1 cellular context compared by ENCODE assay signal in the genomic region with DNA sequence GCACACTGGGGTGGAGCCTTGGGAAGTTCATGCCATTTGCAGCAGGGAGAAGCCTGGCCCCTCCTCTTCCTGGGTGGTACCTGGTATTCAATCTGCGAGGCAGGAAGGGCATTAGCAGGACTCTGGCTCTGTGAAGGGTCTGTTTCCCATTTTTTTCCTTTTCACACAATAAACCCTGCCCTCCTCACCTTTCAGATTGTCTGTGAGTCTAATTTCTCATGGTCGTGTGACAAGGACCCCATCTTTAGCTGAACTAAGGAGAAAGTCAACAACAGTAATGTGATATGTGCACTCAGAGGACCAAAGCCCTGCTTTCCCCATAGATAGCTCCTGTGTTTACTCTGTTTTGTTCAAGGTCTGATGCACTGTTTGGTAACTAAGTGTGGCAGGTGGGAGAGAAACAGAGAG.
TF ChIP-seq lines count a peak whose summit lies in the region.

No MANE protein-coding gene starts in this region.

TF ChIP-seq in HepG2, 621 proteins besides CTCF, POLR2A, EP300 and RAD21 (continued from another document and continues in another):
- TF ChIP-seq ZNF318 (CRISPR knock-in tag; IDR thresholded peaks at IDR 0.05) (no peak), NFE2 (CRISPR knock-in tag; IDR thresholded peaks at IDR 0.05) (no peak), THAP11 (CRISPR knock-in tag; IDR thresholded peaks at IDR 0.05) (peak; percentile 10; the same call in 1 of the 2 replicates), CREM (IDR thresholded peaks at IDR 0.05) (peak; percentile 44; the same call in 1 of the 2 replicates), CREM (CRISPR knock-in tag; IDR thresholded peaks at IDR 0.05) (no peak), FOXP1 (IDR thresholded peaks at IDR 0.05) (peak; percentile 75; the same call in 1 of the 2 replicates), FOXP1 (CRISPR knock-in tag; IDR thresholded peaks at IDR 0.05) (peak; percentile 92), MAFG (CRISPR knock-in tag; IDR thresholded peaks at IDR 0.05) (no peak), KDM6A (CRISPR knock-in tag; IDR thresholded peaks at IDR 0.05; ENCODE audit: low read depth) (peak; percentile 68), ZKSCAN5 (CRISPR knock-in tag; IDR thresholded peaks at IDR 0.05) (no peak), RARA (CRISPR knock-in tag; IDR thresholded peaks at IDR 0.05) (peak; percentile 72), HINFP (CRISPR knock-in tag; IDR thresholded peaks at IDR 0.05; ENCODE audit: low read depth) (no peak), KMT2B (CRISPR knock-in tag; IDR thresholded peaks at IDR 0.05) (no peak), FOXA1 (IDR thresholded peaks at IDR 0.05) (peak; percentile 86), FOXA1 (CRISPR knock-in tag; IDR thresholded peaks at IDR 0.05) (peak; percentile 95), HNRNPUL1 (IDR thresholded peaks at IDR 0.05; ENCODE audit: low read depth, low read length) (no peak), AFF4 (CRISPR knock-in tag; IDR thresholded peaks at IDR 0.05) (no peak), SMYD3 (CRISPR knock-in tag; IDR thresholded peaks at IDR 0.05) (no peak; the same call in 1 of the 2 replicates), CBFB (CRISPR knock-in tag; IDR thresholded peaks at IDR 0.05) (no peak), ZSCAN29 (CRISPR knock-in tag; conservative IDR thresholded peaks at IDR 0.05) (no peak), KLF12 (CRISPR knock-in tag; IDR thresholded peaks at IDR 0.05; ENCODE audit: borderline replicate concordance) (no peak), FOSL1 (CRISPR knock-in tag; IDR thresholded peaks at IDR 0.05; ENCODE audit: borderline replicate concordance) (no peak), SIX1 (CRISPR knock-in tag; IDR thresholded peaks at IDR 0.05; ENCODE audit: borderline replicate concordance) (peak; percentile 98), EED (CRISPR knock-in tag; IDR thresholded peaks at IDR 0.05) (no peak), RXRB (CRISPR knock-in tag; IDR thresholded peaks at IDR 0.05; ENCODE audit: borderline replicate concordance) (peak; percentile 62), MIXL1 (CRISPR knock-in tag; IDR thresholded peaks at IDR 0.05) (0 out of 2 replicates have a peak, but pooled peaks have one; percentile 41), ZC3H4 (CRISPR knock-in tag; IDR thresholded peaks at IDR 0.05; ENCODE audit: borderline replicate concordance) (no peak), ZFP41 (CRISPR knock-in tag; IDR thresholded peaks at IDR 0.05; ENCODE audit: borderline replicate concordance) (no peak), NCOR1 (IDR thresholded peaks at IDR 0.05; ENCODE audit: borderline replicate concordance, low read length) (peak; percentile 39; the same call in 1 of the 2 replicates), ZNF607 (CRISPR knock-in tag; IDR thresholded peaks at IDR 0.05; ENCODE audit: borderline replicate concordance) (0 out of 2 replicates have a peak, but pooled peaks have one; percentile 46), ERF (CRISPR knock-in tag; IDR thresholded peaks at IDR 0.05) (peak; percentile 19; the same call in 1 of the 2 replicates)
- TF ChIP-seq, protein P1, sequence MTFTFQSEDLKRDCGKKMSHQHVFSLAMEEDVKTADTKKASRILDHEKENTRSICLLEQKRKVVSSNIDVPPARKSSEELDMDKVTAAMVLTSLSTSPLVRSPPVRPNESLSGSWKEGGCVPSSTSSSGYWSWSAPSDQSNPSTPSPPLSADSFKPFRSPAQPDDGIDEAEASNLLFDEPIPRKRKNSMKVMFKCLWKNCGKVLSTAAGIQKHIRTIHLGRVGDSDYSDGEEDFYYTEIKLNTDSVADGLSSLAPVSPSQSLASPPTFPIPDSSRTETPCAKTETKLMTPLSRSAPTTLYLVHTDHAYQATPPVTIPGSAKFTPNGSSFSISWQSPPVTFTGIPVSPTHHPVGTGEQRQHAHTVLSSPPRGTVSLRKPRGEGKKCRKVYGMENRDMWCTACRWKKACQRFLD (CRISPR knock-in tag; IDR thresholded peaks at IDR 0.05; ENCODE audit: borderline replicate concordance): no peak
- TF ChIP-seq, protein P2, sequence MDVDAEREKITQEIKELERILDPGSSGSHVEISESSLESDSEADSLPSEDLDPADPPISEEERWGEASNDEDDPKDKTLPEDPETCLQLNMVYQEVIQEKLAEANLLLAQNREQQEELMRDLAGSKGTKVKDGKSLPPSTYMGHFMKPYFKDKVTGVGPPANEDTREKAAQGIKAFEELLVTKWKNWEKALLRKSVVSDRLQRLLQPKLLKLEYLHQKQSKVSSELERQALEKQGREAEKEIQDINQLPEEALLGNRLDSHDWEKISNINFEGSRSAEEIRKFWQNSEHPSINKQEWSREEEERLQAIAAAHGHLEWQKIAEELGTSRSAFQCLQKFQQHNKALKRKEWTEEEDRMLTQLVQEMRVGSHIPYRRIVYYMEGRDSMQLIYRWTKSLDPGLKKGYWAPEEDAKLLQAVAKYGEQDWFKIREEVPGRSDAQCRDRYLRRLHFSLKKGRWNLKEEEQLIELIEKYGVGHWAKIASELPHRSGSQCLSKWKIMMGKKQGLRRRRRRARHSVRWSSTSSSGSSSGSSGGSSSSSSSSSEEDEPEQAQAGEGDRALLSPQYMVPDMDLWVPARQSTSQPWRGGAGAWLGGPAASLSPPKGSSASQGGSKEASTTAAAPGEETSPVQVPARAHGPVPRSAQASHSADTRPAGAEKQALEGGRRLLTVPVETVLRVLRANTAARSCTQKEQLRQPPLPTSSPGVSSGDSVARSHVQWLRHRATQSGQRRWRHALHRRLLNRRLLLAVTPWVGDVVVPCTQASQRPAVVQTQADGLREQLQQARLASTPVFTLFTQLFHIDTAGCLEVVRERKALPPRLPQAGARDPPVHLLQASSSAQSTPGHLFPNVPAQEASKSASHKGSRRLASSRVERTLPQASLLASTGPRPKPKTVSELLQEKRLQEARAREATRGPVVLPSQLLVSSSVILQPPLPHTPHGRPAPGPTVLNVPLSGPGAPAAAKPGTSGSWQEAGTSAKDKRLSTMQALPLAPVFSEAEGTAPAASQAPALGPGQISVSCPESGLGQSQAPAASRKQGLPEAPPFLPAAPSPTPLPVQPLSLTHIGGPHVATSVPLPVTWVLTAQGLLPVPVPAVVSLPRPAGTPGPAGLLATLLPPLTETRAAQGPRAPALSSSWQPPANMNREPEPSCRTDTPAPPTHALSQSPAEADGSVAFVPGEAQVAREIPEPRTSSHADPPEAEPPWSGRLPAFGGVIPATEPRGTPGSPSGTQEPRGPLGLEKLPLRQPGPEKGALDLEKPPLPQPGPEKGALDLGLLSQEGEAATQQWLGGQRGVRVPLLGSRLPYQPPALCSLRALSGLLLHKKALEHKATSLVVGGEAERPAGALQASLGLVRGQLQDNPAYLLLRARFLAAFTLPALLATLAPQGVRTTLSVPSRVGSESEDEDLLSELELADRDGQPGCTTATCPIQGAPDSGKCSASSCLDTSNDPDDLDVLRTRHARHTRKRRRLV (CRISPR knock-in tag; IDR thresholded peaks at IDR 0.05): no peak
